In genomic region chr3:22612927-22613326, GRCh38 we compare ENCODE assay signal across 22 cellular contexts.
DNase-seq lines count a peak whose midpoint lies in the region; ATAC-seq, FAIRE-seq and TF ChIP-seq lines count a peak whose summit lies in the region.
"Had no signal": no experiment of that assay in that cellular context is flagged by ENCODE, and none has a peak within 500 bp of the region (broad histone marks: within the 10 kb centered on the region; RNA-seq: fewer than 3 reads in every experiment).

No MANE protein-coding gene starts in this region.

- no peak for TF ChIP-seq RAD21 in HepG2 (CRISPR knock-in tag; IDR thresholded peaks at IDR 0.05)

- H3K9me2 ChIP-seq in Loucy (replicated peaks; ENCODE audit: low read depth, low read length): no peaks in the 10 kb centered on the region

- POLR2A ChIA-PET in HepG2 (lab: Yijun Ruan, JAX): no interaction called here

- H3K4me2 ChIP-seq in HepG2 (ENCODE audit: low read depth, low read length) (peak overlapping the region; percentile 41), Loucy (ENCODE audit: low read depth, low read length, poor library complexity, severe bottlenecking) (peak overlapping the region; percentile 46)
- H3K4me2 ChIP-seq: A549; BLaER1 treated with 17β-estradiol and CSF1 and Interleukin-3, amounts not matched to agents 10 nM and 100 nM had no signal

- peaks cover 14% of the 10 kb centered on the region for H3K4me1 ChIP-seq in HepG2 (ENCODE audit: insufficient read depth, low read length)
- no peaks in the 10 kb centered on the region for H3K4me1 ChIP-seq in right lobe of liver
- H3K4me1 ChIP-seq in Loucy (ENCODE audit: insufficient read depth, low read length, poor library complexity, severe bottlenecking): peaks cover 19% of the 10 kb centered on the region
- H3K4me1 ChIP-seq: A549; BLaER1 treated with 17β-estradiol and CSF1 and Interleukin-3, amounts not matched to agents 10 nM and 100 nM had no signal

- intact Hi-C loops in HepG2 (cut with micrococcal nuclease; ENCODE audit: unreplicated experiment): loop anchor here (5.0 kb wide), 1 partner anchor 46 kb away; no protein-coding TSS in a partner anchor
- intact Hi-C loops in right lobe of liver (cut with DNase I): no loop called here

- no peaks in the 10 kb centered on the region for H3K36me3 ChIP-seq in HepG2 (replicated peaks in 1 of 2; ENCODE audit: control insufficient read depth in 1 of 2, insufficient read depth in 2 of 2, low read length in 2 of 2)
- no peaks in the 10 kb centered on the region for H3K36me3 ChIP-seq in right lobe of liver
- no peaks in the 10 kb centered on the region for H3K36me3 ChIP-seq in Loucy (ENCODE audit: insufficient read depth, low read length)
- H3K36me3 ChIP-seq: BLaER1 treated with 17β-estradiol and CSF1 and Interleukin-3, amounts not matched to agents 10 nM and 100 nM had no signal

- H3K9me3 ChIP-seq in HepG2 (ENCODE audit: low read length) (no peaks in the 10 kb centered on the region), right lobe of liver (no peaks in the 10 kb centered on the region), Loucy (ENCODE audit: insufficient read depth, low read depth, low read length) (no peaks in the 10 kb centered on the region)
- H3K9me3 ChIP-seq: A549; BLaER1 treated with 17β-estradiol and CSF1 and Interleukin-3, amounts not matched to agents 10 nM and 100 nM had no signal

- H3K9ac ChIP-seq in HepG2 (ENCODE audit: insufficient read depth, low read depth, low read length): no peak overlapping the region
- no peak overlapping the region for H3K9ac ChIP-seq in Loucy (ENCODE audit: low read depth, low read length, poor library complexity, severe bottlenecking)
- H3K9ac ChIP-seq: BLaER1 treated with 17β-estradiol and CSF1 and Interleukin-3, amounts not matched to agents 10 nM and 100 nM had no signal

- H3K27ac ChIP-seq in HepG2 (ENCODE audit: extremely low read length, insufficient read depth, low read length) (no peak overlapping the region), right lobe of liver (no peak overlapping the region)
- H3K27ac ChIP-seq: 22Rv1; A549; BLaER1 treated with 17β-estradiol and CSF1 and Interleukin-3, amounts not matched to agents 10 nM and 100 nM; C4-2B had no signal

- BruUV-seq in HepG2 (replicated peaks; lab: Mats Ljungman, UMichigan): no TSS peak

- H3K27me3 ChIP-seq in HepG2 (ENCODE audit: control insufficient read depth in 1 of 2, insufficient read depth in 2 of 2, low read length in 2 of 2) (no peaks in the 10 kb centered on the region), right lobe of liver (peaks cover 0 to 2% of the 10 kb centered on the region in 2 donors), Loucy (ENCODE audit: insufficient read depth, low read length, poor library complexity, severe bottlenecking) (no peaks in the 10 kb centered on the region)
- H3K27me3 ChIP-seq: BLaER1 treated with 17β-estradiol and CSF1 and Interleukin-3, amounts not matched to agents 10 nM and 100 nM had no signal

- FAIRE-seq in HepG2 (lab: Jason Lieb, UNC): peak; percentile 67
- FAIRE-seq: A549, GM12878, GM12892, GM19239 had no signal

- no peak overlapping the region for H2AFZ ChIP-seq in HepG2 (ENCODE audit: low read length)
- H2AFZ ChIP-seq in Loucy (ENCODE audit: low read length): no peak overlapping the region

- CTCF ChIA-PET in HepG2 (lab: Yijun Ruan, JAX; ENCODE audit: low intra/inter-chr PET ratio, low total read pairs): no interaction called here

- ATAC-seq in HepG2 (peak; percentile 92), right lobe of liver (no peak)
- ATAC-seq: A549; CD8-positive, alpha-beta T cell; GM12878 had no signal

- TF ChIP-seq POLR2A in HepG2 (IDR thresholded peaks at IDR 0.05; ENCODE audit: insufficient read depth in 1 of 2, low read depth in 2 of 2, low read length in 2 of 2) (no peak), right lobe of liver (IDR thresholded peaks at IDR 0.05) (no peak)

- TF ChIP-seq CTCF in HepG2 (CRISPR knock-in tag; IDR thresholded peaks at IDR 0.05) (no peak), right lobe of liver (IDR thresholded peaks at IDR 0.05) (no peak), Loucy (conservative IDR thresholded peaks at IDR 0.05; ENCODE audit: low read length) (no peak)

- in situ Hi-C loops in HepG2 (cut with HindIII; ENCODE audit: extremely low pct_ligation_motif_present, low pct_unique_long_range_greater_than_20kb): no loop called here

- TF ChIP-seq EP300 in HepG2 (IDR thresholded peaks at IDR 0.05; ENCODE audit: low read depth in 2 of 2, low read length in 2 of 2) (peak in 1 of 2 experiments; percentile 44; a peak in 1 of 4 replicates), HepG2 (CRISPR knock-in tag; IDR thresholded peaks at IDR 0.05; ENCODE audit: borderline replicate concordance) (no peak)

- H3K4me3 ChIP-seq in HepG2 (replicated peaks in 1 of 3; ENCODE audit: insufficient read depth in 1 of 3, low read depth in 2 of 3, low read length in 3 of 3) (no peak overlapping the region), right lobe of liver (no peak overlapping the region), Loucy (ENCODE audit: low read length, poor library complexity, severe bottlenecking) (peak overlapping the region; percentile 0)
- H3K4me3 ChIP-seq: A549; BLaER1 treated with 17β-estradiol and CSF1 and Interleukin-3, amounts not matched to agents 10 nM and 100 nM; GM12878 had no signal

- H4K20me1 ChIP-seq in HepG2 (ENCODE audit: insufficient read depth, low read length) (no peaks in the 10 kb centered on the region), Loucy (ENCODE audit: insufficient read depth, low read length, poor library complexity, severe bottlenecking) (no peaks in the 10 kb centered on the region)
- H4K20me1 ChIP-seq: BLaER1 treated with 17β-estradiol and CSF1 and Interleukin-3, amounts not matched to agents 10 nM and 100 nM had no signal

- H3K79me2 ChIP-seq in HepG2 (ENCODE audit: insufficient read depth, low read length): no peaks in the 10 kb centered on the region
- no peaks in the 10 kb centered on the region for H3K79me2 ChIP-seq in Loucy (ENCODE audit: insufficient read depth, low read length)

- WGBS in HepG2 (ENCODE audit: low lambda C conversion rate): 0% methylated on average over 4 of the region's 4 CpGs
- WGBS in right lobe of liver (ENCODE audit: insufficient coverage, low coverage, low lambda C conversion rate, missing lambda C conversion rate): 28% methylated on average over 4 of the region's 4 CpGs

- H3F3A ChIP-seq in Loucy (ENCODE audit: low read depth): no peaks in the 10 kb centered on the region

- DNase-seq in HepG2 (ENCODE audit: low spot score) (peak; percentile 67), right lobe of liver (no peak), NCI-H69 (lab: John Stamatoyannopoulos, UW) (no peak), NOMO-1 (lab: John Stamatoyannopoulos, UW; ENCODE audit: unreplicated experiment in 2 of 2) (no peak)
- DNase-seq: AML-193; CD4-positive, alpha-beta T cell; CD8-positive, alpha-beta T cell; DMS 273 treated with DMSO at 0.1 percent for 48 hours; DMS153; DMS53; DMS79; DND-41; EL; GDM1 had no signal

TF ChIP-seq in HepG2, 621 proteins besides CTCF, POLR2A, EP300 and RAD21 (continues in another document):
- no peak for TF ChIP-seq KDM5B (CRISPR knock-in tag; IDR thresholded peaks at IDR 0.05; ENCODE audit: borderline replicate concordance)
- 0 out of 2 replicates have a peak, but pooled peaks have one; percentile 22 for TF ChIP-seq CEBPB (IDR thresholded peaks at IDR 0.05; ENCODE audit: borderline replicate concordance, low read depth, low read length)
- peak; percentile 69; the same call in 1 of the 2 replicates for TF ChIP-seq AHDC1 (CRISPR knock-in tag; IDR thresholded peaks at IDR 0.05; ENCODE audit: borderline replicate concordance)
- no peak for TF ChIP-seq ZNF331 (CRISPR knock-in tag; IDR thresholded peaks at IDR 0.05)
- no peak for TF ChIP-seq CENPT (CRISPR knock-in tag; IDR thresholded peaks at IDR 0.05; ENCODE audit: low read depth)
- peak; percentile 26; the same call in 1 of the 2 replicates for TF ChIP-seq HNF4A (CRISPR knock-in tag; IDR thresholded peaks at IDR 0.05)
- TF ChIP-seq DR1 (CRISPR knock-in tag; IDR thresholded peaks at IDR 0.05): no peak
